Comparison of ENCODE assay signal across 17 cellular contexts in genomic region chr10:22633106-22633505, GRCh38.
DNase-seq lines count a peak whose midpoint lies in the region; ATAC-seq lines count a peak whose summit lies in the region.
"Had no signal": no experiment of that assay in that cellular context is flagged by ENCODE, and none has a peak within 500 bp of the region (broad histone marks: within the 10 kb centered on the region; RNA-seq: fewer than 3 reads in every experiment).

No MANE protein-coding gene starts in this region.

- H2AK5ac ChIP-seq in mesenchymal stem cell (ENCODE audit: low read length, severe bottlenecking), result peak overlapping the region; percentile 44

- no peak overlapping the region for H2BK15ac ChIP-seq in mesenchymal stem cell (ENCODE audit: low read depth, poor library complexity, severe bottlenecking)

- H4K8ac ChIP-seq in mesenchymal stem cell (ENCODE audit: low read length), result no peak overlapping the region

- H3K9me3 Mint-ChIP-seq in activated naive CD4-positive, alpha-beta T cell treated with anti-CD3 and anti-CD28 coated beads, Interleukin-2, amount 50 U/mL, for 24 hours, result no peaks in the 10 kb centered on the region
- H3K9me3 Mint-ChIP-seq in activated naive CD4-positive, alpha-beta T cell treated with anti-CD3 and anti-CD28 coated beads, Interleukin-2, amount 50 U/mL, for 72 hours, result peaks cover 4 to 15% of the 10 kb centered on the region in 2 donors
- no peaks in the 10 kb centered on the region for H3K9me3 Mint-ChIP-seq in activated naive CD8-positive, alpha-beta T cell treated with anti-CD3 and anti-CD28 coated beads, Interleukin-2, amount 10 ng/mL, durations not matched to agents 7 days and 5 days

- H3K4ac ChIP-seq in mesenchymal stem cell (ENCODE audit: low read depth in 1 of 2, low read length in 2 of 2), result no peak overlapping the region

- H2BK120ac ChIP-seq in mesenchymal stem cell (ENCODE audit: low read depth, low read length), result no peak overlapping the region

- peaks cover 18% of the 10 kb centered on the region for H3K79me1 ChIP-seq in mesenchymal stem cell (replicated peaks; ENCODE audit: low read length, poor library complexity, severe bottlenecking)

- H3K27ac ChIP-seq in mesenchymal stem cell (ENCODE audit: low read length, poor library complexity, severe bottlenecking) (no peak overlapping the region), urinary bladder (ENCODE audit: low read depth) (peak overlapping the region; percentile 13)
- H3K27ac ChIP-seq: epithelial cell of prostate, vagina had no signal

- ATAC-seq in activated naive CD4-positive, alpha-beta T cell treated with anti-CD3 and anti-CD28 coated beads, Interleukin-2, amount 50 U/mL, for 72 hours, result no peak
- no peak for ATAC-seq in activated naive CD8-positive, alpha-beta T cell treated with anti-CD3 and anti-CD28 coated beads, Interleukin-2, amount 10 ng/mL, durations not matched to agents 7 days and 5 days (ENCODE audit: low read depth)
- ATAC-seq in GM21367 (IDR thresholded peaks at IDR 0.05; ENCODE audit: unreplicated experiment), result no peak

- no peaks in the 10 kb centered on the region for H3K27me3 ChIP-seq in mesenchymal stem cell (ENCODE audit: control insufficient read depth in 1 of 2, insufficient read depth in 1 of 2, low read length in 2 of 2)
- H3K27me3 ChIP-seq: MG63, vagina had no signal

- H3K4me3 ChIP-seq in mesenchymal stem cell (ENCODE audit: insufficient read depth in 1 of 2, low read depth in 1 of 2, low read length in 2 of 2), result no peak overlapping the region
- no peak overlapping the region for H3K4me3 ChIP-seq in urinary bladder (ENCODE audit: low read depth, low read length)
- H3K4me3 ChIP-seq: MG63, vagina had no signal

- H3K27me3 Mint-ChIP-seq in activated naive CD4-positive, alpha-beta T cell treated with anti-CD3 and anti-CD28 coated beads, Interleukin-2, amount 50 U/mL, for 24 hours, result no peaks in the 10 kb centered on the region
- H3K27me3 Mint-ChIP-seq in activated naive CD8-positive, alpha-beta T cell treated with anti-CD3 and anti-CD28 coated beads, Interleukin-2, amount 10 ng/mL, durations not matched to agents 7 days and 5 days, result no peaks in the 10 kb centered on the region

- no peak overlapping the region for H4K91ac ChIP-seq in mesenchymal stem cell (ENCODE audit: low read length)

- H3K36me3 Mint-ChIP-seq in activated naive CD4-positive, alpha-beta T cell treated with anti-CD3 and anti-CD28 coated beads, Interleukin-2, amount 50 U/mL, for 24 hours, result peaks cover 22% of the 10 kb centered on the region
- H3K36me3 Mint-ChIP-seq in activated naive CD4-positive, alpha-beta T cell treated with anti-CD3 and anti-CD28 coated beads, Interleukin-2, amount 50 U/mL, for 72 hours, result peaks cover 6 to 35% of the 10 kb centered on the region in 2 donors
- peaks cover 29% of the 10 kb centered on the region for H3K36me3 Mint-ChIP-seq in activated naive CD8-positive, alpha-beta T cell treated with anti-CD3 and anti-CD28 coated beads, Interleukin-2, amount 10 ng/mL, durations not matched to agents 7 days and 5 days

- H2BK12ac ChIP-seq in mesenchymal stem cell (ENCODE audit: low read length in 2 of 2), result peak overlapping the region in 1 of 2 experiments; percentile 55

- 97% methylated on average over 3 of the region's 4 CpGs for WGBS in mesenchymal stem cell
- 86% methylated on average over 4 of the region's 4 CpGs for WGBS in urinary bladder

- H3K4me1 Mint-ChIP-seq in activated naive CD4-positive, alpha-beta T cell treated with anti-CD3 and anti-CD28 coated beads, Interleukin-2, amount 50 U/mL, for 24 hours, result peaks cover 97% of the 10 kb centered on the region
- peaks cover 71% of the 10 kb centered on the region for H3K4me1 Mint-ChIP-seq in activated naive CD8-positive, alpha-beta T cell treated with anti-CD3 and anti-CD28 coated beads, Interleukin-2, amount 10 ng/mL, durations not matched to agents 7 days and 5 days

- H3K4me1 ChIP-seq in mesenchymal stem cell (ENCODE audit: control insufficient read depth, insufficient read depth, low read depth, low read length) (peaks cover 8% of the 10 kb centered on the region), urinary bladder (ENCODE audit: insufficient read depth) (peaks cover 4% of the 10 kb centered on the region)

- no peak overlapping the region for H2BK5ac ChIP-seq in mesenchymal stem cell (ENCODE audit: low read depth, low read length, poor library complexity, severe bottlenecking)

- DNase-seq in activated naive CD4-positive, alpha-beta T cell treated with anti-CD3 and anti-CD28 coated beads, Interleukin-2, amount 50 U/mL, for 72 hours (ENCODE audit: low spot score in 2 of 2), result no peak
- no peak for DNase-seq in activated naive CD8-positive, alpha-beta T cell treated with anti-CD3 and anti-CD28 coated beads, Interleukin-2, amount 10 ng/mL, durations not matched to agents 7 days and 5 days
- DNase-seq in mesenchymal stem cell, result no peak
- no peak for DNase-seq in globus pallidus (ENCODE audit: low spot score)
- no peak for DNase-seq in DMS153 treated with DMSO at 0.1 percent for 48 hours (lab: John Stamatoyannopoulos, UW; ENCODE audit: unreplicated experiment)
- DNase-seq: Calu3; cerebellar nuclear complex; MG63; NCI-H2029 treated with DMSO at 0.1 percent for 48 hours; NCI-H510A; SK-N-SH; stimulated activated CD4-positive, alpha-beta T cell treated with anti-CD3 and anti-CD28 coated beads, Interleukin-4, amount 100 ng/mL, for 4 hours had no signal

- H3K23ac ChIP-seq in mesenchymal stem cell (ENCODE audit: low read length in 2 of 2), result no peak overlapping the region

- H3K4me2 ChIP-seq in mesenchymal stem cell (ENCODE audit: low read length, poor library complexity, severe bottlenecking), result no peak overlapping the region
- H3K4me2 ChIP-seq: SK-N-SH had no signal

- POLR2A ChIA-PET in activated naive CD8-positive, alpha-beta T cell treated with anti-CD3 and anti-CD28 coated beads, Interleukin-2, amount 10 ng/mL, durations not matched to agents 7 days and 5 days (lab: Charles Lee), result interaction anchor here (1.0 to 2.5 kb wide), 3 partner anchors 17 to 49 kb away, joined by 3 to 5 read pairs (median 4); no protein-coding TSS in a partner anchor

- H3K18ac ChIP-seq in mesenchymal stem cell (ENCODE audit: low read depth in 1 of 2, low read length in 2 of 2), result no peak overlapping the region

- no peak overlapping the region for H3K4me3 Mint-ChIP-seq in activated naive CD4-positive, alpha-beta T cell treated with anti-CD3 and anti-CD28 coated beads, Interleukin-2, amount 50 U/mL, for 24 hours
- H3K4me3 Mint-ChIP-seq in activated naive CD8-positive, alpha-beta T cell treated with anti-CD3 and anti-CD28 coated beads, Interleukin-2, amount 10 ng/mL, durations not matched to agents 7 days and 5 days, result no peak overlapping the region

- H3K9me3 ChIP-seq in mesenchymal stem cell (ENCODE audit: control insufficient read depth, low read length), result no peaks in the 10 kb centered on the region
- H3K9me3 ChIP-seq: MG63, SK-N-SH, vagina had no signal

- no peak overlapping the region for H3K14ac ChIP-seq in mesenchymal stem cell (ENCODE audit: low read length in 2 of 2)

- H3K9ac ChIP-seq in mesenchymal stem cell (ENCODE audit: low read length), result no peak overlapping the region
- H3K9ac ChIP-seq: SK-N-SH had no signal

- H3K36me3 ChIP-seq in mesenchymal stem cell (ENCODE audit: control insufficient read depth in 1 of 2, insufficient read depth in 2 of 2, low read depth in 1 of 2, low read length in 2 of 2) (no peaks in the 10 kb centered on the region), urinary bladder (ENCODE audit: insufficient read depth) (no peaks in the 10 kb centered on the region)
- H3K36me3 ChIP-seq: MG63, vagina had no signal

- H2AFZ ChIP-seq in mesenchymal stem cell (ENCODE audit: low read depth, low read length), result no peak overlapping the region

- H3K27ac Mint-ChIP-seq in activated naive CD4-positive, alpha-beta T cell treated with anti-CD3 and anti-CD28 coated beads, Interleukin-2, amount 50 U/mL, for 24 hours, result peak overlapping the region; percentile 93
- H3K27ac Mint-ChIP-seq in activated naive CD4-positive, alpha-beta T cell treated with anti-CD3 and anti-CD28 coated beads, Interleukin-2, amount 50 U/mL, for 72 hours, result no peak overlapping the region
- H3K27ac Mint-ChIP-seq in activated naive CD8-positive, alpha-beta T cell treated with anti-CD3 and anti-CD28 coated beads, Interleukin-2, amount 10 ng/mL, durations not matched to agents 7 days and 5 days, result peak overlapping the region; percentile 14

Comparison
In these comparisons a context has a peak if more than half of its experiments do, and no peak if none do; other contexts are left out.
1. H3K27ac Mint-ChIP-seq: peak in activated naive CD4-positive, alpha-beta T cell treated with anti-CD3 and anti-CD28 coated beads, Interleukin-2, amount 50 U/mL, for 24 hours (single experiment) and activated naive CD8-positive, alpha-beta T cell treated with anti-CD3 and anti-CD28 coated beads, Interleukin-2, amount 10 ng/mL, durations not matched to agents 7 days and 5 days (single experiment); none in activated naive CD4-positive, alpha-beta T cell treated with anti-CD3 and anti-CD28 coated beads, Interleukin-2, amount 50 U/mL, for 72 hours (0 of 2).